21 cellular contexts compared by ENCODE assay signal in genomic region chrX:132802033-132802432, GRCh38.
DNase-seq lines count a peak whose midpoint lies in the region; ATAC-seq, FAIRE-seq and TF ChIP-seq lines count a peak whose summit lies in the region.
"Had no signal": no experiment of that assay in that cellular context is flagged by ENCODE, and none has a peak within 500 bp of the region (broad histone marks: within the 10 kb centered on the region; RNA-seq: fewer than 3 reads in every experiment).

No MANE protein-coding gene starts in this region.

- H2AFZ ChIP-seq in endothelial cell of umbilical vein (ENCODE audit: low read depth, low read length), result no peak overlapping the region

- H3K4me1 ChIP-seq in endothelial cell of umbilical vein (ENCODE audit: control insufficient read depth, extremely low read depth, insufficient read depth, low read length), result no peaks in the 10 kb centered on the region
- H3K4me1 ChIP-seq: BE2C had no signal

- intact Hi-C loops in endothelial cell of umbilical vein (cut with micrococcal nuclease), result no loop called here

- H3K9ac ChIP-seq in endothelial cell of umbilical vein (replicated peaks; ENCODE audit: extremely low read depth, insufficient read depth, low read length), result no peak overlapping the region
- H3K9ac ChIP-seq: KMS-11 had no signal

- dilution Hi-C loops in endothelial cell of umbilical vein (cut with MboI; ENCODE audit: extremely low pct_ligation_motif_present, low sequenced_read_pairs), result no loop called here

- no peaks in the 10 kb centered on the region for H3K9me3 ChIP-seq in endothelial cell of umbilical vein (replicated peaks; ENCODE audit: control insufficient read depth, insufficient read depth, low read length)
- H3K9me3 ChIP-seq: BE2C had no signal

- H3K27me3 ChIP-seq in endothelial cell of umbilical vein (ENCODE audit: control insufficient read depth in 2 of 2, insufficient read depth in 2 of 2, low read length in 2 of 2), result no peaks in the 10 kb centered on the region
- H3K27me3 ChIP-seq: BE2C had no signal

- no TSS peak for BruUV-seq in endothelial cell of umbilical vein (replicated peaks; lab: Mats Ljungman, UMichigan)

- no peaks in the 10 kb centered on the region for H4K20me1 ChIP-seq in endothelial cell of umbilical vein (replicated peaks; ENCODE audit: control insufficient read depth, extremely low read depth, insufficient read depth, low read length)

- no peak overlapping the region for H3K4me2 ChIP-seq in endothelial cell of umbilical vein (ENCODE audit: insufficient read depth, low read length)
- H3K4me2 ChIP-seq: KMS-11 had no signal

- no peak for TF ChIP-seq POLR2A in endothelial cell of umbilical vein (IDR thresholded peaks at IDR 0.05; ENCODE audit: low read depth, low read length)

- no peaks in the 10 kb centered on the region for H3K79me2 ChIP-seq in endothelial cell of umbilical vein (ENCODE audit: control insufficient read depth, insufficient read depth, low read length)

- H3K4me3 ChIP-seq in endothelial cell of umbilical vein (replicated peaks in 1 of 3; ENCODE audit: insufficient read depth in 1 of 3, low read depth in 1 of 3, low read length in 3 of 3), result no peak overlapping the region

- POLR2A ChIA-PET in endothelial cell of umbilical vein (lab: Charles Lee), result no interaction called here

- CTCF ChIA-PET in endothelial cell of umbilical vein (lab: Charles Lee), result no interaction called here

- H3K36me3 ChIP-seq in endothelial cell of umbilical vein (ENCODE audit: control insufficient read depth in 2 of 2, extremely low read depth in 1 of 2, insufficient read depth in 2 of 2, low read length in 2 of 2), result no peaks in the 10 kb centered on the region
- H3K36me3 ChIP-seq: BE2C had no signal

- ATAC-seq in GM18867 (IDR thresholded peaks at IDR 0.05; ENCODE audit: unreplicated experiment) (peak; percentile 87), HG02870 (IDR thresholded peaks at IDR 0.05; ENCODE audit: unreplicated experiment) (peak; percentile 65)
- ATAC-seq: HCT116 had no signal

- peak; percentile 42 for FAIRE-seq in endothelial cell of umbilical vein (lab: Jason Lieb, UNC)
- FAIRE-seq: A204.1, G401.6, GM18507 had no signal

- TF ChIP-seq CTCF in endothelial cell of umbilical vein (IDR thresholded peaks at IDR 0.05; ENCODE audit: extremely low read depth in 1 of 2, insufficient read depth in 1 of 2, low read depth in 1 of 2, low read length in 2 of 2), result no peak

- DNase-seq in endothelial cell of umbilical vein (ENCODE audit: low read depth, low spot score) (no peak), DMS114 treated with DMSO at 0.1 percent for 48 hours (lab: John Stamatoyannopoulos, UW; ENCODE audit: unreplicated experiment) (no peak), NCI-H1092 treated with DMSO at 0.1 percent for 48 hours (lab: John Stamatoyannopoulos, UW) (no peak)
- no peak for DNase-seq in activated CD8-positive, alpha-beta memory T cell treated with anti-CD3 and anti-CD28 coated beads, Interleukin-2, amount 50 U/mL, for 48 hours
- DNase-seq: ACHN; BE2C; C1 segment of cervical spinal cord; CD4-positive, CD25-positive, alpha-beta regulatory T cell; CD8-positive, alpha-beta memory T cell; COR-L47; DMS 273 treated with DMSO at 0.1 percent for 48 hours; GOT3; H7; HFFc6 had no signal

- H3K9me1 ChIP-seq in endothelial cell of umbilical vein (replicated peaks; ENCODE audit: control insufficient read depth, extremely low read depth, insufficient read depth, low read length), result no peaks in the 10 kb centered on the region

- no peak overlapping the region for H3K27ac ChIP-seq in endothelial cell of umbilical vein (ENCODE audit: insufficient read depth, low read depth, low read length)
- H3K27ac ChIP-seq: KMS-11 had no signal

TF ChIP-seq in endothelial cell of umbilical vein, 7 proteins besides CTCF, POLR2A, EP300 and RAD21:
- no peak for TF ChIP-seq EZH2 (IDR thresholded peaks at IDR 0.05; ENCODE audit: borderline replicate concordance, low read depth, low read length, severe bottlenecking)
- TF ChIP-seq MAX (IDR thresholded peaks at IDR 0.05; ENCODE audit: insufficient read depth, insufficient read length), result no peak
